8 cellular contexts compared by ENCODE assay signal in the genomic region with DNA sequence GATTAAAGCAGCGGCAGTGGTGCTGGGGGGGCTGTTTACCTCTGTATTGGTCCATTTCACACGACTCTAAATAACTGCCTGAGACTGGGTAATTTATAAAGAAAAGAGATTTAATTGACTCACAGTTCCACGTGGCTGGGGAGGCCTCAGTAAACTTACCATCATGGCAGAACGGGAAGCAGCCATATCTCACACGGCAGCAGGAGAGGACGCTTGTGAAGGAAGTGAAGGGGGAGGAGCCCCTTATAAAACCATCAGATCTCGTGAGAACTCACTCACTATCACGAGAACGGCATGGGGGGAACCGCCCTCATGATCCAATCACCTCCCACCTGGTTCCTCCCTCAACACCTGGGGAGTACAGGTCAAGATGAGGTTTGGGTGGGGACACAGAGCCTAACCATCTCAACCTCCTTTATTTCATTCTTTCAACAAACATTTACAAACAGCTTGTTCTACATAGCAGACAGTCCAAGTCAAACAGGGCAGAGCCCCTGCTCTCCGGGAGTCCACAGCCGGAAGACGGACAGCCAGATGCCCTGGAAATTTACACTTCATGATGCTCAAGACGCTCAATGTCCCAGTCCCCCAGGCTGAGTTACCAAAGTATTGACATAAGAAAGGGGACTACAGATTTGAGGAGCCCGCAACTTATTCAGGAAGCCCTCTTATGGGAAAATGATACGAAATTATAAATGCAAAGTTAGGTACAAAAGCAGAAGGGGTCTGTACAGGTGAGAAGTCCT. TPM values are rescaled to one million over a fixed set of nuclear protein-coding genes. Genes with fewer than 3 reads are reported as not detected.
DNase-seq lines count a peak whose midpoint lies in the region; ATAC-seq and TF ChIP-seq lines count a peak whose summit lies in the region.

No MANE protein-coding gene starts in this region.

- H3K27ac Mint-ChIP-seq in H9 = no peak overlapping the region

- H3F3A ChIP-seq in OCI-LY1 (ENCODE audit: insufficient read depth, low read length) = no peaks in the 10 kb centered on the region

- H3T11ph ChIP-seq in H9 (ENCODE audit: low read length) = no peak overlapping the region

- POLR2A ChIA-PET in HEK293 (lab: Yijun Ruan, JAX) = interaction anchor here (0.5 to 1.4 kb wide), 3 partner anchors 25 to 839 kb away, joined by 3 to 4 read pairs (median 3); no protein-coding TSS in a partner anchor

- H4K20me1 ChIP-seq in OCI-LY1 (ENCODE audit: insufficient read depth, low read length) (no peaks in the 10 kb centered on the region), H9 (ENCODE audit: control insufficient read depth, insufficient read depth, insufficient read length) (no peaks in the 10 kb centered on the region)

- CTCF ChIA-PET in HEK293 (lab: Yijun Ruan, JAX) = interaction anchor here (0.6 to 3.6 kb wide), 49 partner anchors 9 to 1125 kb away, joined by 3 to 68 read pairs (median 4); no protein-coding TSS in a partner anchor

- H3K4me2 ChIP-seq in OCI-LY1 (ENCODE audit: low read length) (peak overlapping the region; percentile 98), H9 (ENCODE audit: insufficient read depth, insufficient read length, low read length) (no peak overlapping the region)

- no peak overlapping the region for H3K56ac ChIP-seq in H9 (ENCODE audit: insufficient read length, low read depth, low read length)

- no peak overlapping the region for H4K5ac ChIP-seq in H9 (ENCODE audit: insufficient read length, low read depth, low read length)

- H3K9me3 ChIP-seq in HEK293 (ENCODE audit: control insufficient read depth, insufficient read depth, low read depth, low read length) (no peaks in the 10 kb centered on the region), OCI-LY1 (ENCODE audit: low read length) (no peaks in the 10 kb centered on the region), colonic mucosa (no peaks in the 10 kb centered on the region), MG63 (no peaks in the 10 kb centered on the region), H9 (ENCODE audit: control insufficient read depth, low read depth, low read length) (no peaks in the 10 kb centered on the region)

- H3K36me3 ChIP-seq in HEK293 (ENCODE audit: control insufficient read depth in 2 of 2, insufficient read depth in 1 of 2, low read length in 2 of 2) (peaks cover 0 to 8% of the 10 kb centered on the region in 2 experiments; a peak in 1 of 3 replicates), OCI-LY1 (ENCODE audit: insufficient read depth, low read length) (peaks cover 29% of the 10 kb centered on the region), colonic mucosa (no peaks in the 10 kb centered on the region), MG63 (no peaks in the 10 kb centered on the region)

- no peak overlapping the region for H2BK20ac ChIP-seq in H9 (ENCODE audit: low read depth, low read length, poor library complexity, severe bottlenecking)

- H3K14ac ChIP-seq in H9 (ENCODE audit: insufficient read depth, low read length) = no peak overlapping the region

- TF ChIP-seq CTCF in HEK293 (tag by site-specific recombination; IDR thresholded peaks at IDR 0.05) (no peak), OCI-LY1 (IDR thresholded peaks at IDR 0.05; ENCODE audit: low read length) (no peak), colonic mucosa (IDR thresholded peaks at IDR 0.05) (no peak), H9 (conservative IDR thresholded peaks at IDR 0.05) (no peak)

- peaks cover 28 to 29% of the 10 kb centered on the region in 2 experiments for H3K4me1 Mint-ChIP-seq in H9

- peaks cover under 1 to 8% of the 10 kb centered on the region in 2 experiments for H3K9me3 Mint-ChIP-seq in H9

- peaks cover 38% of the 10 kb centered on the region for H3K27me3 Mint-ChIP-seq in H9 (ENCODE audit: low read depth)

- H3K79me2 ChIP-seq in OCI-LY1 (ENCODE audit: insufficient read depth, low read length) (peaks cover 23% of the 10 kb centered on the region), H9 (ENCODE audit: insufficient read depth, low read length) (no peaks in the 10 kb centered on the region)

- H2AK5ac ChIP-seq in H9 (ENCODE audit: insufficient read length, low read length) = no peak overlapping the region

- intact Hi-C loops in colonic mucosa (cut with DNase I) = no loop called here

- H3K4me1 ChIP-seq in HEK293 (ENCODE audit: control insufficient read depth, insufficient read depth, low read length) = no peaks in the 10 kb centered on the region
- H3K4me1 ChIP-seq in OCI-LY1 (ENCODE audit: insufficient read depth, low read length, severe bottlenecking) = peaks cover 41% of the 10 kb centered on the region
- H3K4me1 ChIP-seq in colonic mucosa = no peaks in the 10 kb centered on the region
- H3K4me1 ChIP-seq in H9 (ENCODE audit: insufficient read depth, low read length) = no peaks in the 10 kb centered on the region; the same call in none of the 2 replicates

- H2BK15ac ChIP-seq in H9 (ENCODE audit: low read depth, low read length) = no peak overlapping the region

- H3K9ac ChIP-seq in OCI-LY1 (ENCODE audit: low read length) (peak overlapping the region; percentile 72), colonic mucosa (ENCODE audit: low read depth in 2 of 2, low read length in 2 of 2) (no peak overlapping the region), H9 (ENCODE audit: extremely low read depth, insufficient read length, low read length) (no peak overlapping the region)

- no peak overlapping the region for H3K23ac ChIP-seq in H9 (ENCODE audit: insufficient read length, low read depth, low read length)

- H3K4me3 ChIP-seq in HEK293 (ENCODE audit: low read depth, low read length) = no peak overlapping the region
- peak overlapping the region; percentile 71 for H3K4me3 ChIP-seq in OCI-LY1 (ENCODE audit: low read depth, low read length, poor library complexity, severe bottlenecking)
- H3K4me3 ChIP-seq in colonic mucosa = no peak overlapping the region
- H3K4me3 ChIP-seq in MG63 = no peak overlapping the region

- no peak overlapping the region for H3K27ac ChIP-seq in HEK293 (ENCODE audit: extremely low read depth, low read depth, low read length)
- peak overlapping the region; percentile 69 for H3K27ac ChIP-seq in OCI-LY1 (ENCODE audit: low read depth, low read length, poor library complexity, severe bottlenecking)
- no peak overlapping the region for H3K27ac ChIP-seq in colonic mucosa
- H3K27ac ChIP-seq in H9 (ENCODE audit: insufficient read length, low read depth, low read length) = no peak overlapping the region

- H2BK5ac ChIP-seq in H9 (ENCODE audit: insufficient read length, low read length) = no peak overlapping the region

- H3K9me2 ChIP-seq in OCI-LY1 (ENCODE audit: low read depth, low read length) = no peaks in the 10 kb centered on the region

- H2AFZ ChIP-seq in OCI-LY1 (ENCODE audit: low read length) (peak overlapping the region; percentile 87; the same call in 1 of the 2 replicates), H9 (ENCODE audit: low read length) (no peak overlapping the region)

- no peaks in the 10 kb centered on the region; a peak in 1 of 7 replicates for H3K36me3 Mint-ChIP-seq in H9 (ENCODE audit: insufficient read depth in 1 of 3, low read depth in 3 of 3)

- H3K4me3 Mint-ChIP-seq in H9 = no peak overlapping the region

- WGBS in H9 (ENCODE audit: extremely low coverage, insufficient read length, low lambda C conversion rate) = no CpG with 5 or more reads among the region's 16 CpGs

- no peaks in the 10 kb centered on the region for H3K79me1 ChIP-seq in H9 (ENCODE audit: insufficient read depth, low read depth, low read length, poor library complexity, severe bottlenecking)

- no peak overlapping the region for H3K18ac ChIP-seq in H9 (ENCODE audit: insufficient read length, low read depth, low read length)

- H2BK120ac ChIP-seq in H9 (ENCODE audit: low read depth, low read length, poor library complexity, severe bottlenecking) = no peak overlapping the region

- DNase-seq in D341Med (ENCODE audit: low spot score) (peak; percentile 39), colonic mucosa (peak; percentile 27), MG63 (no peak), H9 (no peak), activated gamma-delta T cell treated with Interleukin-2 at 50 U/mL for 16 hours (no peak)

- H4K91ac ChIP-seq in H9 (ENCODE audit: insufficient read length, low read depth, low read length) = no peak overlapping the region

- no peak overlapping the region for H2BK12ac ChIP-seq in H9 (ENCODE audit: insufficient read length, low read depth, low read length)

- ATAC-seq in HG03095 (IDR thresholded peaks at IDR 0.05; ENCODE audit: unreplicated experiment) = no peak

- H3K27me3 ChIP-seq in OCI-LY1 (ENCODE audit: insufficient read depth, low read length) = no peaks in the 10 kb centered on the region
- H3K27me3 ChIP-seq in colonic mucosa = peaks cover 5% of the 10 kb centered on the region
- peaks cover 10% of the 10 kb centered on the region for H3K27me3 ChIP-seq in MG63
- no peaks in the 10 kb centered on the region for H3K27me3 ChIP-seq in H9 (ENCODE audit: insufficient read depth, low read length)

- no peaks in the 10 kb centered on the region for H3K23me2 ChIP-seq in H9 (ENCODE audit: insufficient read length, low read depth, low read length, poor library complexity, severe bottlenecking)

- no peak overlapping the region for H3K4ac ChIP-seq in H9 (ENCODE audit: low read depth, low read length)

- no peak overlapping the region for H4K8ac ChIP-seq in H9 (replicated peaks; ENCODE audit: insufficient read length, low read depth, low read length)

TF ChIP-seq in HEK293, 187 proteins besides CTCF, POLR2A, EP300 and RAD21:
- peak; percentile 59 for TF ChIP-seq SP3 (tag by site-specific recombination; IDR thresholded peaks at IDR 0.05)
- TF ChIP-seq ZNF747 (tag by site-specific recombination; IDR thresholded peaks at IDR 0.05) = no peak
- peak; percentile 67; the same call in 1 of the 2 replicates for TF ChIP-seq ZNF660 (tag by site-specific recombination; IDR thresholded peaks at IDR 0.05)
- peak; percentile 64; the same call in 1 of the 2 replicates for TF ChIP-seq YY2 (tag by site-specific recombination; IDR thresholded peaks at IDR 0.05)
- TF ChIP-seq KLF1 (tag by site-specific recombination; IDR thresholded peaks at IDR 0.05) = 0 out of 2 replicates have a peak, but pooled peaks have one; percentile 18
- TF ChIP-seq YY1 (tag by site-specific recombination; IDR thresholded peaks at IDR 0.05) = no peak

RNA-seq across cellular contexts. Expression of a gene that starts 26.3 kb away (rescaled TPM):
- total RNA-seq in colonic mucosa (10 to 100 TPM; 18.6 to 23.9 TPM), H9 (2021) (32.5 and 33.5 TPM in 2 replicates)
- 19.8 and 39.3 TPM in 2 replicates for total RNA-seq in MG63 (2014; rRNA removed; shearing (Covaris generic); ENCODE audit: low replicate concordance)

Comparison
In these comparisons a context has a peak if more than half of its experiments do, and no peak if none do; other contexts are left out.
1. DNase-seq: peak in D341Med (single experiment) and colonic mucosa (single experiment); none in MG63 (single experiment), H9 (single experiment) and activated gamma-delta T cell treated with Interleukin-2 at 50 U/mL for 16 hours (single experiment).